15 cellular contexts compared by ENCODE assay signal in genomic region chr7:121020243-121020642, GRCh38. TPM values are rescaled to one million over a fixed set of nuclear protein-coding genes. Genes with fewer than 3 reads are reported as not detected.
DNase-seq lines count a peak whose midpoint lies in the region; ATAC-seq and TF ChIP-seq lines count a peak whose summit lies in the region.
"Had no signal": no experiment of that assay in that cellular context is flagged by ENCODE, and none has a peak within 500 bp of the region (broad histone marks: within the 10 kb centered on the region; RNA-seq: fewer than 3 reads in every experiment).

No MANE protein-coding gene starts in this region.

- H3K27ac ChIP-seq in ACC112 (ENCODE audit: low read depth, low read length), result peak overlapping the region; percentile 87
- H3K27ac ChIP-seq: dorsolateral prefrontal cortex had no signal

- H2AFZ ChIP-seq in ACC112 (ENCODE audit: low read length, unreplicated experiment), result no peak overlapping the region

- peaks cover 75% of the 10 kb centered on the region for H3K4me1 ChIP-seq in ACC112 (ENCODE audit: control insufficient read depth, insufficient read depth, low read length, unreplicated experiment)

- no peak for ATAC-seq in GM18868 (IDR thresholded peaks at IDR 0.05; ENCODE audit: unreplicated experiment)
- ATAC-seq: activated CD4-positive, alpha-beta T cell treated with anti-CD3 and anti-CD28 coated beads for 36 hours had no signal

- H3K79me2 ChIP-seq in ACC112 (ENCODE audit: control insufficient read depth, insufficient read depth, low read length, unreplicated experiment), result no peaks in the 10 kb centered on the region

- DNase-seq in NCI-H226 (peak; percentile 52), cardiac fibroblast (ENCODE audit: low read depth in 2 of 2) (peak; percentile 51 to 86), myocyte (ENCODE audit: low read depth) (peak; percentile 46), G401 (ENCODE audit: low spot score) (no peak), posterior vena cava (ENCODE audit: low spot score) (no peak)
- DNase-seq in stimulated activated CD4-positive, alpha-beta T cell treated with anti-CD3 and anti-CD28 coated beads, Interleukin-2, amount 100 ng/mL, for 24 hours, result no peak
- DNase-seq: activated CD4-positive, alpha-beta T cell treated with anti-CD3 and anti-CD28 coated beads for 36 hours; activated T-cell treated with anti-CD3 and anti-CD28 coated beads, Interleukin-2, amount 50 U/mL, for 1 hour; Calu3; dorsolateral prefrontal cortex; NCI-H1048; NCI-H345; substantia nigra had no signal

- H3K4me3 ChIP-seq in ACC112 (ENCODE audit: low read depth, low read length), result no peak overlapping the region
- no peak overlapping the region for H3K4me3 ChIP-seq in cardiac fibroblast (replicated peaks in 1 of 2; ENCODE audit: low read depth in 2 of 2, low read length in 2 of 2)
- H3K4me3 ChIP-seq: dorsolateral prefrontal cortex had no signal

- H3K36me3 ChIP-seq in ACC112 (ENCODE audit: insufficient read depth, low read length), result no peaks in the 10 kb centered on the region

- TF ChIP-seq CTCF in cardiac fibroblast (IDR thresholded peaks at IDR 0.05; ENCODE audit: low read depth, low read length), result no peak

- H3K27me3 ChIP-seq in ACC112 (ENCODE audit: insufficient read depth, low read length), result no peaks in the 10 kb centered on the region
- H3K27me3 ChIP-seq: dorsolateral prefrontal cortex had no signal

- intact Hi-C loops in posterior vena cava (cut with DNase I), result no loop called here

- in situ Hi-C loops in G401 (cut with HindIII; ENCODE audit: low sequenced_read_pairs), result no loop called here

RNA-seq across cellular contexts. Expression of gene CPED1, which starts 31.7 kb away (rescaled TPM):
- total RNA-seq in myocyte (19.3 and 26.5 TPM in 2 replicates), posterior vena cava (100 to 1,000 TPM in 1 of 2 donors, 10 to 100 TPM in 1; 99.6 to 120 TPM)
- polyA plus RNA-seq in myocyte (2012), result 9.3 TPM
- total RNA-seq in G401 (2014; rRNA removed; shearing (Covaris generic)), result 21.5 and 30.7 TPM in 2 replicates
- total RNA-seq: activated CD4-positive, alpha-beta T cell treated with anti-CD3 and anti-CD28 coated beads for 36 hours had no signal

Comparison
In these comparisons a context has a peak if more than half of its experiments do, and no peak if none do; other contexts are left out.
1. DNase-seq: peak in NCI-H226 (single experiment), cardiac fibroblast (2 of 2) and myocyte (single experiment); none in G401 (single experiment), stimulated activated CD4-positive, alpha-beta T cell treated with anti-CD3 and anti-CD28 coated beads, Interleukin-2, amount 100 ng/mL, for 24 hours (0 of 2) and posterior vena cava (single experiment).